14 cellular contexts compared by ENCODE assay signal in the genomic region with DNA sequence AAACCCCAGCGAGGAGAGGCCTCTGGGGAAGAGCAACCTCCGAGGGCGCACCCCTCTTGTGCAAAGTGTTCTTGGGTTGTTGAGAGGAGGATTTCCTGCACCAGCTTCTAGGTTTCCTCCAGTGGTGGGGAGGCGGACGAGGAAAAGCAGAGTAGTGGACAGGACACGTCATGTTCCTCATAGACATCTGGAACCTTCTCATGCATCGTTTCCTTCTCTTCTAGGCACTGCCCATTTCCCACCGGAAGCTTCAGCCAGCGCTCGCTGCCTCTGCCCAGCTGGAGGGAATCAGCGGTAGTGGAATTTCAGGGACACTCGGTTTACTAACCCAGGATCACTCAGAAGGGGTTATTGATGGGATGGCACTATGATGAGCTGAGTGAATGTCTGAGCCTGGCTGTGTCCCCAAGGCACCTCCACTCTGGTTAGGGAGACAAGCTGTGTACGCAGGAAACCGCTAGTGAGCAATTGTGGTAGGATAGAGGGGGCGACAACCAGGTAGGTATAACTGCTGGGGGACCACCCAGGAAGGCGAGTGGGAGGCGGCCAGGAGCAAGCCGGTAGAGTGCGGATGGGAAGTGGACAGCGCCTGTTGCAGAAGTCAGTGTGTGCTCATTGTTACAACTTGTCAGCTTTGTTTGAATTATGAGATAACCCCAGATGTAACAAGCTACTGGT. TPM values are rescaled to one million over a fixed set of nuclear protein-coding genes. Genes with fewer than 3 reads are reported as not detected.
"Had no signal": no experiment of that assay in that cellular context is flagged by ENCODE, and none has a peak within 500 bp of the region (broad histone marks: within the 10 kb centered on the region; RNA-seq: fewer than 3 reads in every experiment).

No MANE protein-coding gene starts in this region.

- H3K4me3 Mint-ChIP-seq: activated CD4-positive, alpha-beta memory T cell treated with anti-CD3 and anti-CD28 coated beads, Interleukin-2, amount 10 ng/mL, durations not matched to agents 7 days and 5 days; stimulated activated naive B cell treated with anti-CD40 and anti-IgM and Interleukin-4, amounts not matched to agents 10 μg/mL and 1 μg/mL and 100 μg/mL, for 72 hours; T-helper 2 cell treated with Interferon-gamma antibody and Interleukin-4, amounts not matched to agents 5 μg/mL and 100 μg/mL, for 36 hours had no signal

- H3K4me1 ChIP-seq: breast epithelium, foreskin keratinocyte, parathyroid adenoma had no signal

- H3K36me3 ChIP-seq: breast epithelium, right atrium auricular region had no signal

- H3K27me3 ChIP-seq: right atrium auricular region had no signal

- DNase-seq: activated CD4-positive, alpha-beta memory T cell treated with anti-CD3 and anti-CD28 coated beads, Interleukin-2, amount 10 ng/mL, durations not matched to agents 7 days and 5 days; activated CD8-positive, alpha-beta memory T cell treated with anti-CD3 and anti-CD28 coated beads, Interleukin-2, amount 50 U/mL, for 4 hours; aorta; dorsolateral prefrontal cortex; foreskin keratinocyte; head of caudate nucleus; kidney; stimulated activated naive B cell treated with anti-CD40 and anti-IgM and Interleukin-4, amounts not matched to agents 10 μg/mL and 1 μg/mL and 100 μg/mL, for 72 hours; SW 1271; trophoblast cell had no signal

- H3K36me3 Mint-ChIP-seq: stimulated activated naive B cell treated with anti-CD40 and anti-IgM and Interleukin-4, amounts not matched to agents 10 μg/mL and 1 μg/mL and 100 μg/mL, for 72 hours had no signal

- H3K27ac Mint-ChIP-seq: activated CD4-positive, alpha-beta memory T cell treated with anti-CD3 and anti-CD28 coated beads, Interleukin-2, amount 10 ng/mL, durations not matched to agents 7 days and 5 days; stimulated activated naive B cell treated with anti-CD40 and anti-IgM and Interleukin-4, amounts not matched to agents 10 μg/mL and 1 μg/mL and 100 μg/mL, for 72 hours; T-helper 2 cell treated with Interferon-gamma antibody and Interleukin-4, amounts not matched to agents 5 μg/mL and 100 μg/mL, for 36 hours had no signal

- H3K9me3 ChIP-seq: breast epithelium, right atrium auricular region had no signal

- H3K79me2 ChIP-seq: parathyroid adenoma had no signal

- H3K4me3 ChIP-seq: breast epithelium, right atrium auricular region had no signal

- ATAC-seq: foreskin keratinocyte; stimulated activated naive B cell treated with anti-CD40 and anti-IgM and Interleukin-4, amounts not matched to agents 10 μg/mL and 1 μg/mL and 100 μg/mL, for 72 hours had no signal

- H3K9me3 Mint-ChIP-seq: activated CD4-positive, alpha-beta memory T cell treated with anti-CD3 and anti-CD28 coated beads, Interleukin-2, amount 10 ng/mL, durations not matched to agents 7 days and 5 days; stimulated activated naive B cell treated with anti-CD40 and anti-IgM and Interleukin-4, amounts not matched to agents 10 μg/mL and 1 μg/mL and 100 μg/mL, for 72 hours; T-helper 2 cell treated with Interferon-gamma antibody and Interleukin-4, amounts not matched to agents 5 μg/mL and 100 μg/mL, for 36 hours had no signal

- H3K27ac ChIP-seq: breast epithelium, dorsolateral prefrontal cortex, foreskin keratinocyte, parathyroid adenoma, right atrium auricular region had no signal

RNA-seq across cellular contexts. Expression of gene APOB, which starts 1.0 kb away (rescaled TPM):
- total RNA-seq: activated CD4-positive, alpha-beta memory T cell treated with anti-CD3 and anti-CD28 coated beads, Interleukin-2, amount 10 ng/mL, durations not matched to agents 7 days and 5 days; foreskin keratinocyte had no signal
- polyA plus RNA-seq: foreskin keratinocyte had no signal
